In genomic region chr2:74527741-74528140, GRCh38 we compare ENCODE assay signal across 8 cellular contexts. TPM values are rescaled to one million over a fixed set of nuclear protein-coding genes. Genes with fewer than 3 reads are reported as not detected.
DNase-seq lines count a peak whose midpoint lies in the region; ATAC-seq and TF ChIP-seq lines count a peak whose summit lies in the region.
"Had no signal": no experiment of that assay in that cellular context is flagged by ENCODE, and none has a peak within 500 bp of the region (broad histone marks: within the 10 kb centered on the region; RNA-seq: fewer than 3 reads in every experiment).

No MANE protein-coding gene starts in this region.

- H2BK5ac ChIP-seq in neuronal stem cell (ENCODE audit: low read length) = no peak overlapping the region

- no peak overlapping the region for H3K14ac ChIP-seq in neuronal stem cell (ENCODE audit: low read length)

- no peaks in the 10 kb centered on the region for H3K27me3 Mint-ChIP-seq in stimulated activated naive CD8-positive, alpha-beta T cell treated with anti-CD3 and anti-CD28 coated beads, Interleukin-15, Interleukin-2, amounts not matched to agents 100 ng/mL and 50 ng/mL, for 24 hours
- peaks cover 10% of the 10 kb centered on the region for H3K27me3 Mint-ChIP-seq in type B pancreatic cell

- no peak overlapping the region for H2BK120ac ChIP-seq in neuronal stem cell (ENCODE audit: low read depth, low read length)

- H3K27ac ChIP-seq in neuronal stem cell (replicated peaks; ENCODE audit: low read length) = no peak overlapping the region
- H3K27ac ChIP-seq: brain microvascular endothelial cell had no signal

- peak overlapping the region; percentile 99 for H3K4me3 Mint-ChIP-seq in stimulated activated naive CD8-positive, alpha-beta T cell treated with anti-CD3 and anti-CD28 coated beads, Interleukin-15, Interleukin-2, amounts not matched to agents 100 ng/mL and 50 ng/mL, for 24 hours
- H3K4me3 Mint-ChIP-seq in type B pancreatic cell = peak overlapping the region; percentile 98

- no peak for DNase-seq in stimulated activated naive CD8-positive, alpha-beta T cell treated with anti-CD3 and anti-CD28 coated beads, Interleukin-15, Interleukin-2, amounts not matched to agents 100 U/mL and 50 U/mL, for 24 hours
- DNase-seq in type B pancreatic cell (ENCODE audit: extremely low spot score, unreplicated experiment) = no peak
- DNase-seq in neuronal stem cell (ENCODE audit: low spot score) = no peak
- DNase-seq: brain microvascular endothelial cell, hippocampal formation, NCI-H1694 treated with DMSO at 0.1 percent for 48 hours had no signal

- H2AK5ac ChIP-seq in neuronal stem cell (ENCODE audit: low read depth, low read length) = no peak overlapping the region

- H4K8ac ChIP-seq in neuronal stem cell (ENCODE audit: low read depth, low read length) = no peak overlapping the region

- no peak overlapping the region for H2AFZ ChIP-seq in neuronal stem cell (ENCODE audit: low read length)

- H3K18ac ChIP-seq in neuronal stem cell (ENCODE audit: low read length) = no peak overlapping the region

- H3K4ac ChIP-seq in neuronal stem cell (ENCODE audit: low read length) = no peak overlapping the region

- H3K9ac ChIP-seq in neuronal stem cell (ENCODE audit: low read depth, low read length, poor library complexity) = no peak overlapping the region

- no peak for ATAC-seq in stimulated activated naive CD8-positive, alpha-beta T cell treated with anti-CD3 and anti-CD28 coated beads, Interleukin-15, Interleukin-2, amounts not matched to agents 100 U/mL and 50 U/mL, for 24 hours

- peaks cover 11 to 17% of the 10 kb centered on the region in 2 donors for H3K4me1 ChIP-seq in neuronal stem cell (ENCODE audit: control insufficient read depth in 2 of 2, insufficient read depth in 1 of 2, low read depth in 1 of 2, low read length in 2 of 2)

- peaks cover 0 to 2% of the 10 kb centered on the region in 2 donors for H3K9me3 ChIP-seq in neuronal stem cell (replicated peaks in 1 of 2; ENCODE audit: control insufficient read depth in 2 of 2, insufficient read depth in 1 of 2, low read depth in 1 of 2, low read length in 2 of 2)

- no CpG with 5 or more reads among the region's 9 CpGs for WGBS in neuronal stem cell (ENCODE audit: extremely low coverage in 2 of 2, insufficient read length in 2 of 2, insufficient replicate concordance in 1 of 2), 2 donors

- peaks cover 33 to 51% of the 10 kb centered on the region in 2 donors for H3K36me3 ChIP-seq in neuronal stem cell (replicated peaks in 1 of 2; ENCODE audit: control insufficient read depth in 2 of 2, insufficient read depth in 2 of 2, low read length in 2 of 2)

- H3K79me1 ChIP-seq in neuronal stem cell (ENCODE audit: low read depth, low read length) = peaks cover 5% of the 10 kb centered on the region

- no peak overlapping the region for H2BK15ac ChIP-seq in neuronal stem cell (ENCODE audit: low read length)

- no peak overlapping the region for H2BK12ac ChIP-seq in neuronal stem cell (ENCODE audit: low read length)

- H3K27ac Mint-ChIP-seq in stimulated activated naive CD8-positive, alpha-beta T cell treated with anti-CD3 and anti-CD28 coated beads, Interleukin-15, Interleukin-2, amounts not matched to agents 100 ng/mL and 50 ng/mL, for 24 hours = peak overlapping the region; percentile 98
- H3K27ac Mint-ChIP-seq in type B pancreatic cell = peak overlapping the region; percentile 55

- H3K27me3 ChIP-seq in neuronal stem cell (ENCODE audit: control insufficient read depth in 3 of 3, insufficient read depth in 3 of 3, low read depth in 1 of 3, low read length in 3 of 3) = peaks cover 0 to 6% (median 0%) of the 10 kb centered on the region in 3 experiments
- H3K27me3 ChIP-seq: brain microvascular endothelial cell had no signal

- H3K4me2 ChIP-seq in neuronal stem cell (ENCODE audit: insufficient read depth, low read length, poor library complexity, severe bottlenecking) = no peak overlapping the region

- peaks cover 50% of the 10 kb centered on the region for H3K4me1 Mint-ChIP-seq in stimulated activated naive CD8-positive, alpha-beta T cell treated with anti-CD3 and anti-CD28 coated beads, Interleukin-15, Interleukin-2, amounts not matched to agents 100 ng/mL and 50 ng/mL, for 24 hours (ENCODE audit: low read depth)
- peaks cover 29% of the 10 kb centered on the region for H3K4me1 Mint-ChIP-seq in type B pancreatic cell (ENCODE audit: unreplicated experiment)

- peaks cover 59% of the 10 kb centered on the region for H3K36me3 Mint-ChIP-seq in stimulated activated naive CD8-positive, alpha-beta T cell treated with anti-CD3 and anti-CD28 coated beads, Interleukin-15, Interleukin-2, amounts not matched to agents 100 ng/mL and 50 ng/mL, for 24 hours (ENCODE audit: low read depth)
- peaks cover 17% of the 10 kb centered on the region for H3K36me3 Mint-ChIP-seq in type B pancreatic cell

- TF ChIP-seq CTCF in type B pancreatic cell (conservative IDR thresholded peaks at IDR 0.05) = no peak

- H3K9me3 Mint-ChIP-seq in stimulated activated naive CD8-positive, alpha-beta T cell treated with anti-CD3 and anti-CD28 coated beads, Interleukin-15, Interleukin-2, amounts not matched to agents 100 ng/mL and 50 ng/mL, for 24 hours = no peaks in the 10 kb centered on the region
- no peaks in the 10 kb centered on the region for H3K9me3 Mint-ChIP-seq in type B pancreatic cell

- no peak overlapping the region for H4K91ac ChIP-seq in neuronal stem cell (ENCODE audit: low read depth, low read length, poor library complexity)

- peak overlapping the region in 1 of 2 donors; percentile 72 for H3K4me3 ChIP-seq in neuronal stem cell (ENCODE audit: low read length in 2 of 2)

- H3K23ac ChIP-seq in neuronal stem cell (ENCODE audit: low read depth, low read length, poor library complexity) = no peak overlapping the region

RNA-seq across cellular contexts. Expression of gene DQX1, which starts 1.7 kb away (rescaled TPM):
- total RNA-seq in type B pancreatic cell (ENCODE audit: low replicate concordance) = 1.4 and 3.2 TPM in 2 replicates
- 0.17 TPM for polyA plus RNA-seq in neuronal stem cell (2013, experiment 1 of 2)
- 0.18 TPM for polyA plus RNA-seq in neuronal stem cell (2013, experiment 2 of 2)
- total RNA-seq: pulmonary artery endothelial cell had no signal

RNA-seq across cellular contexts. Expression of gene AUP1, which starts 1.8 kb away (rescaled TPM):
- 111 and 122 TPM in 2 replicates for total RNA-seq in type B pancreatic cell (ENCODE audit: low replicate concordance)
- polyA plus RNA-seq in neuronal stem cell (2013, experiment 1 of 2) = 65.9 TPM
- 64.5 TPM for polyA plus RNA-seq in neuronal stem cell (2013, experiment 2 of 2)

RNA-seq across cellular contexts. Expression of gene HTRA2, which starts 2.0 kb away (rescaled TPM):
- total RNA-seq in type B pancreatic cell (ENCODE audit: low replicate concordance) = 30.7 and 42.7 TPM in 2 replicates
- polyA plus RNA-seq in neuronal stem cell (2013, experiment 1 of 2) = 24.3 TPM
- 25.7 TPM for polyA plus RNA-seq in neuronal stem cell (2013, experiment 2 of 2)

RNA-seq across cellular contexts. Expression of gene TLX2, which starts 13.5 kb away (rescaled TPM):
- total RNA-seq in type B pancreatic cell (ENCODE audit: low replicate concordance) = 0.67 and 2.9 TPM in 2 replicates
- polyA plus RNA-seq in neuronal stem cell (2013, experiment 1 of 2) = not detected
- polyA plus RNA-seq in neuronal stem cell (2013, experiment 2 of 2) = not detected
- total RNA-seq: pulmonary artery endothelial cell had no signal

RNA-seq across cellular contexts. Expression of gene PCGF1, which starts 20.2 kb away (rescaled TPM):
- total RNA-seq in type B pancreatic cell (ENCODE audit: low replicate concordance) = 30.1 and 32.8 TPM in 2 replicates
- 9.0 TPM for polyA plus RNA-seq in neuronal stem cell (2013, experiment 1 of 2)
- polyA plus RNA-seq in neuronal stem cell (2013, experiment 2 of 2) = 9.0 TPM
